In the genomic region with DNA sequence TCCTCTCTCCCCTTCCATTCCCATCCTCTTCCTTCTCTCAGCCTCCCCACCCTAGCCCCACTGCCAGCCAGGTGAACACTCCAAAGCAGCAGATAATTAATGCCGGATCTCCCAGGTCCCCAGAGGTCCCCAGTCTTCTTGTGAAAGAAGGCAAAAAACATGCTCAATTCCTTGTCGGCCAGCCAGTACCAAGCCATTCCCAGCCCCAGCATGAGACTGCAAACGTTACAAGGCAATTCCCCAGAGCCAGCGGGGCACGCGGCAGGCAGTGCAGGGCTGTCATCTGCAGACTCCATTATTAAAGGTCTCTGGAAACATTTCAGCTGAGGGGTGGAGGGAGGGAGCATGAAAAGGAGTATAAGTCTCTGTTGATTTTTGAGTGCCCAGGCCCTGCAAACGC, we compare ENCODE assay signal across 10 cellular contexts.
DNase-seq lines count a peak whose midpoint lies in the region; ATAC-seq and TF ChIP-seq lines count a peak whose summit lies in the region.
"Had no signal": no experiment of that assay in that cellular context is flagged by ENCODE, and none has a peak within 500 bp of the region (broad histone marks: within the 10 kb centered on the region; RNA-seq: fewer than 3 reads in every experiment).

No MANE protein-coding gene starts in this region.

- peaks cover 28% of the 10 kb centered on the region for H3K4me1 Mint-ChIP-seq in MCF 10A (ENCODE audit: insufficient read depth, unreplicated experiment)

- H3K36me3 Mint-ChIP-seq in MCF 10A (ENCODE audit: insufficient read depth, unreplicated experiment): no peaks in the 10 kb centered on the region
- peaks cover 0 to 7% of the 10 kb centered on the region in 2 donors for H3K36me3 Mint-ChIP-seq in activated naive CD4-positive, alpha-beta T cell treated with anti-CD3 and anti-CD28 coated beads, Interleukin-2, amount 50 U/mL, for 72 hours

- no peaks in the 10 kb centered on the region for H3K27me3 Mint-ChIP-seq in MCF 10A (ENCODE audit: insufficient read depth, unreplicated experiment)

- H3K4me2 ChIP-seq in mammary epithelial cell (ENCODE audit: insufficient read depth, low read depth, low read length): no peak overlapping the region

- peak overlapping the region; percentile 16 for H3K27ac Mint-ChIP-seq in MCF 10A (ENCODE audit: low read depth, unreplicated experiment)
- no peak overlapping the region for H3K27ac Mint-ChIP-seq in activated naive CD4-positive, alpha-beta T cell treated with anti-CD3 and anti-CD28 coated beads, Interleukin-2, amount 50 U/mL, for 72 hours

- H3K79me2 ChIP-seq in mammary epithelial cell (ENCODE audit: insufficient read depth, low read length): no peaks in the 10 kb centered on the region

- TF ChIP-seq CTCF in MCF 10A (IDR thresholded peaks at IDR 0.05; ENCODE audit: unreplicated experiment) (no peak), mammary epithelial cell (conservative IDR thresholded peaks at IDR 0.05 in 1 of 2, IDR thresholded peaks at IDR 0.05 in 1 of 2; ENCODE audit: extremely low read depth in 1 of 2, insufficient read depth in 1 of 2, low read depth in 1 of 2, low read length in 2 of 2) (no peak), upper lobe of right lung (IDR thresholded peaks at IDR 0.05) (no peak)

- dilution Hi-C loops in mammary epithelial cell (cut with HindIII; ENCODE audit: low sequenced_read_pairs): no loop called here

- POLR2A ChIA-PET in MCF 10A (lab: Yijun Ruan, JAX): interaction anchor here (1.3 kb wide), 1 partner anchor 470 kb away, joined by 4 read pairs; no protein-coding TSS in a partner anchor

- in situ Hi-C loops in mammary epithelial cell (cut with MboI; ENCODE audit: low sequenced_read_pairs in 2 of 2): no loop called here

- no peak overlapping the region for H2AFZ ChIP-seq in mammary epithelial cell (ENCODE audit: low read depth, low read length)

- no peaks in the 10 kb centered on the region for H3K9me3 ChIP-seq in mammary epithelial cell (replicated peaks; ENCODE audit: insufficient read depth, low read length)
- no peaks in the 10 kb centered on the region for H3K9me3 ChIP-seq in upper lobe of right lung

- H3K4me1 ChIP-seq in mammary epithelial cell (ENCODE audit: insufficient read depth, low read length): peaks cover 7% of the 10 kb centered on the region
- H3K4me1 ChIP-seq in upper lobe of right lung: peaks cover 72% of the 10 kb centered on the region

- WGBS in mammary epithelial cell (ENCODE audit: low coverage, missing lambda C conversion rate): 91% methylated on average over 7 of the region's 7 CpGs

- H3K9ac ChIP-seq in mammary epithelial cell (ENCODE audit: insufficient read depth, low read length): no peak overlapping the region

- DNase-seq in MCF 10A (ENCODE audit: unreplicated experiment): no peak
- DNase-seq in mammary epithelial cell: no peak
- peak; percentile 5 for DNase-seq in midbrain (lab: John Stamatoyannopoulos, UW)
- DNase-seq in upper lobe of right lung: no peak
- no peak for DNase-seq in activated naive CD4-positive, alpha-beta T cell treated with anti-CD3 and anti-CD28 coated beads, Interleukin-2, amount 50 U/mL, for 72 hours (ENCODE audit: low spot score in 2 of 2)
- no peak for DNase-seq in 8988T
- DNase-seq: NK-92 treated with Interleukin-12 subunit alpha and Interleukin-12 subunit beta, amount 100 ng/mL, for 24 hours had no signal

- H3K9me3 Mint-ChIP-seq in MCF 10A (ENCODE audit: unreplicated experiment): no peaks in the 10 kb centered on the region
- H3K9me3 Mint-ChIP-seq in activated naive CD4-positive, alpha-beta T cell treated with anti-CD3 and anti-CD28 coated beads, Interleukin-2, amount 50 U/mL, for 72 hours: no peaks in the 10 kb centered on the region

- H4K20me1 ChIP-seq in mammary epithelial cell (ENCODE audit: insufficient read depth, low read length): no peaks in the 10 kb centered on the region

- H3K4me3 Mint-ChIP-seq in MCF 10A (ENCODE audit: unreplicated experiment): no peak overlapping the region

- H3K4me3 ChIP-seq in mammary epithelial cell (replicated peaks in 1 of 3; ENCODE audit: insufficient read depth in 1 of 3, low read depth in 2 of 3, low read length in 3 of 3): no peak overlapping the region
- H3K4me3 ChIP-seq in upper lobe of right lung: no peak overlapping the region

- H3K36me3 ChIP-seq in mammary epithelial cell (ENCODE audit: insufficient read depth, low read length) (no peaks in the 10 kb centered on the region), upper lobe of right lung (no peaks in the 10 kb centered on the region)

- intact Hi-C loops in MCF 10A (cut with micrococcal nuclease): no loop called here
- intact Hi-C loops in mammary epithelial cell (cut with micrococcal nuclease): no loop called here
- intact Hi-C loops in upper lobe of right lung (cut with DNase I): no loop called here

- ATAC-seq in upper lobe of right lung (no peak), GM19455 (IDR thresholded peaks at IDR 0.05; ENCODE audit: unreplicated experiment) (no peak)
- ATAC-seq in activated naive CD4-positive, alpha-beta T cell treated with anti-CD3 and anti-CD28 coated beads, Interleukin-2, amount 50 U/mL, for 72 hours: no peak
- ATAC-seq: activated CD4-positive, CD25-positive, alpha-beta regulatory T cell treated with anti-CD3 and anti-CD28 coated beads, Interleukin-2, amount 50 U/mL, for 24 hours had no signal

- CTCF ChIA-PET in MCF 10A (lab: Yijun Ruan, JAX): interaction anchor here (0.6 kb wide), 1 partner anchor 109 kb away, joined by 4 read pairs; no protein-coding TSS in a partner anchor
- CTCF ChIA-PET in mammary epithelial cell (lab: Charles Lee; ENCODE audit: low non-redundant PET): no interaction called here

- H3K27me3 ChIP-seq in mammary epithelial cell (ENCODE audit: insufficient read depth, low read length): no peaks in the 10 kb centered on the region
- H3K27me3 ChIP-seq in upper lobe of right lung: no peaks in the 10 kb centered on the region

- H3K27ac ChIP-seq in mammary epithelial cell (ENCODE audit: insufficient read depth, low read depth, low read length) (no peak overlapping the region), cingulate gyrus (ENCODE audit: low read depth, low read length) (peak overlapping the region; percentile 13), upper lobe of right lung (peak overlapping the region; percentile 28)

- BruUV-seq in MCF 10A (replicated peaks; lab: Mats Ljungman, UMichigan): no TSS peak
- BruUV-seq in mammary epithelial cell (replicated peaks; lab: Mats Ljungman, UMichigan): no TSS peak
